Comparison of ENCODE assay signal across 8 cellular contexts in genomic region chr12:120301962-120302815, GRCh38. TPM values are rescaled to one million over a fixed set of nuclear protein-coding genes. Genes with fewer than 3 reads are reported as not detected.
A peak's percentile ranks its signal among the peaks of the same experiment; 100 is the strongest.
DNase-seq lines count a peak whose midpoint lies in the region; ATAC-seq and TF ChIP-seq lines count a peak whose summit lies in the region.

SIRT4 (plus strand) TSS chr12:120302321; CDS start chr12:120303562, 1,241 bp downstream.

- peak; percentile 45 for TF ChIP-seq CTCF in lung (IDR thresholded peaks at IDR 0.05; ENCODE audit: control extremely low read depth, extremely low read depth)

- no peaks in the 10 kb centered on the region for H3K36me3 Mint-ChIP-seq in CD4-positive, CD25-positive, alpha-beta regulatory T cell
- no peaks in the 10 kb centered on the region for H3K36me3 Mint-ChIP-seq in activated CD4-positive, alpha-beta memory T cell treated with anti-CD3 and anti-CD28 coated beads for 36 hours

- H3K27me3 Mint-ChIP-seq in CD4-positive, CD25-positive, alpha-beta regulatory T cell: no peaks in the 10 kb centered on the region
- no peaks in the 10 kb centered on the region for H3K27me3 Mint-ChIP-seq in activated CD4-positive, alpha-beta memory T cell treated with anti-CD3 and anti-CD28 coated beads for 36 hours

- H3K4me1 Mint-ChIP-seq in CD4-positive, CD25-positive, alpha-beta regulatory T cell: peaks cover 3 to 13% (median 6%) of the 10 kb centered on the region in 4 donors
- peaks cover 8% of the 10 kb centered on the region for H3K4me1 Mint-ChIP-seq in activated CD4-positive, alpha-beta memory T cell treated with anti-CD3 and anti-CD28 coated beads for 36 hours (ENCODE audit: low read depth)

- WGBS in lung, 2 donors: 9 to 12% methylated on average over 31 of the region's 31 CpGs

- peaks cover 13% of the 10 kb centered on the region for H3K4me1 ChIP-seq in CD4-positive, CD25-positive, alpha-beta regulatory T cell (ENCODE audit: control insufficient read depth, insufficient read depth, low read length, poor library complexity, severe bottlenecking)
- no peaks in the 10 kb centered on the region for H3K4me1 ChIP-seq in lung (ENCODE audit: control insufficient read depth in 2 of 2, insufficient read depth in 2 of 2, low read length in 2 of 2)

- H3K4me3 Mint-ChIP-seq in CD4-positive, CD25-positive, alpha-beta regulatory T cell: peak within 1 kb of the TSS; percentile 88 to 94 (median 93)
- peak within 1 kb of the TSS; percentile 90 for H3K4me3 Mint-ChIP-seq in activated CD4-positive, alpha-beta memory T cell treated with anti-CD3 and anti-CD28 coated beads for 36 hours

- peak; percentile 100 for ATAC-seq in CD4-positive, CD25-positive, alpha-beta regulatory T cell (ENCODE audit: low read depth in 2 of 2)
- ATAC-seq in GM19397 (IDR thresholded peaks at IDR 0.05; ENCODE audit: unreplicated experiment): peak; percentile 95
- ATAC-seq in HG03571 (IDR thresholded peaks at IDR 0.05; ENCODE audit: unreplicated experiment): peak; percentile 94
- ATAC-seq in lung (ENCODE audit: insufficient read depth, low FRiP score): peak; percentile 94

- no peaks in the 10 kb centered on the region for H3K9me3 ChIP-seq in CD4-positive, CD25-positive, alpha-beta regulatory T cell (ENCODE audit: control insufficient read depth in 2 of 2, low read length in 2 of 2)
- no peaks in the 10 kb centered on the region for H3K9me3 ChIP-seq in lung (ENCODE audit: control insufficient read depth in 2 of 2, insufficient read depth in 1 of 2, low read length in 1 of 2)

- peak within 1 kb of the TSS; percentile 32 to 91 (median 84) for H3K27ac Mint-ChIP-seq in CD4-positive, CD25-positive, alpha-beta regulatory T cell
- H3K27ac Mint-ChIP-seq in activated CD4-positive, alpha-beta memory T cell treated with anti-CD3 and anti-CD28 coated beads for 36 hours: peak within 1 kb of the TSS; percentile 70

- DNase-seq in CD4-positive, CD25-positive, alpha-beta regulatory T cell: peak; percentile 84 to 96 (median 90)
- DNase-seq in NCI-H774 (lab: John Stamatoyannopoulos, UW) (peak; percentile 94), lung (ENCODE audit: low spot score) (peak; percentile 92)
- peak; percentile 92 for DNase-seq in activated CD4-positive, alpha-beta memory T cell treated with anti-CD3 and anti-CD28 coated beads for 36 hours
- peak; percentile 90 for DNase-seq in effector CD4-positive, alpha-beta T cell
- DNase-seq in stimulated activated CD4-positive, alpha-beta T cell treated with anti-CD3 and anti-CD28 coated beads, TNF-alpha, amount 100 ng/mL, for 48 hours (ENCODE audit: low read depth in 3 of 3): peak; percentile 70 to 87 (median 77)

- POLR2A ChIA-PET in activated CD4-positive, alpha-beta memory T cell treated with anti-CD3 and anti-CD28 coated beads for 36 hours (lab: Charles Lee): interaction anchor here (0.6 to 2.2 kb wide), 6 partner anchors 10 to 242 kb away, joined by 3 to 89 read pairs (median 6); partner anchors contain the start of genes DYNLL1, RNU4-1, RNU4-2 and RPLP0

- peak within 1 kb of the TSS; percentile 65 for H3K27ac ChIP-seq in CD4-positive, CD25-positive, alpha-beta regulatory T cell (ENCODE audit: insufficient read depth, low read length, poor library complexity, severe bottlenecking)
- peak within 1 kb of the TSS; percentile 48 to 84 for H3K27ac ChIP-seq in lung (ENCODE audit: low read depth in 1 of 2, low read length in 1 of 2)

- H3K27me3 ChIP-seq in CD4-positive, CD25-positive, alpha-beta regulatory T cell (ENCODE audit: control insufficient read depth, insufficient read depth, low read length): no peaks in the 10 kb centered on the region
- no peaks in the 10 kb centered on the region for H3K27me3 ChIP-seq in lung (ENCODE audit: control insufficient read depth, insufficient read depth)

- CTCF ChIA-PET in activated CD4-positive, alpha-beta memory T cell treated with anti-CD3 and anti-CD28 coated beads for 36 hours (lab: Charles Lee): interaction anchor here (0.6 to 2.9 kb wide), 28 partner anchors 8 to 473 kb away, joined by 3 to 38 read pairs (median 3); partner anchors contain the start of genes MLEC, POP5, PXN and RNU4-1

- intact Hi-C loops in activated CD4-positive, alpha-beta memory T cell treated with anti-CD3 and anti-CD28 coated beads for 36 hours (cut with micrococcal nuclease): loop anchor here (1.0 kb wide), 2 partner anchors 9 to 15 kb away; partner anchors contain the start of gene RNU4-1

- no peaks in the 10 kb centered on the region for H3K36me3 ChIP-seq in CD4-positive, CD25-positive, alpha-beta regulatory T cell (ENCODE audit: control insufficient read depth, insufficient read depth, low read length)
- H3K36me3 ChIP-seq in lung (ENCODE audit: control insufficient read depth in 2 of 2, insufficient read depth in 2 of 2, low read length in 2 of 2): peaks cover 0 to 1% of the 10 kb centered on the region in 2 donors

- peak within 1 kb of the TSS; percentile 98 for H3K4me3 ChIP-seq in CD4-positive, CD25-positive, alpha-beta regulatory T cell (ENCODE audit: low read depth, low read length)
- peak within 1 kb of the TSS; percentile 28 for H3K4me3 ChIP-seq in lung

- no peaks in the 10 kb centered on the region for H3K9me3 Mint-ChIP-seq in CD4-positive, CD25-positive, alpha-beta regulatory T cell
- H3K9me3 Mint-ChIP-seq in activated CD4-positive, alpha-beta memory T cell treated with anti-CD3 and anti-CD28 coated beads for 36 hours: no peaks in the 10 kb centered on the region

RNA-seq across cellular contexts. Expression of gene SIRT4, which starts in this region (rescaled TPM):
- 0.79 TPM for total RNA-seq in CD4-positive, CD25-positive, alpha-beta regulatory T cell
- polyA plus RNA-seq in CD4-positive, CD25-positive, alpha-beta regulatory T cell: 1 to 10 TPM in 3 of 4 donors, not detected in 1; 1.1 to 2.8 (median 1.2) TPM
- total RNA-seq in activated CD4-positive, alpha-beta memory T cell treated with anti-CD3 and anti-CD28 coated beads for 36 hours: 1 to 10 TPM; 1.8 to 2.0 TPM
- 1 to 10 TPM; 1.2 to 5.9 TPM for total RNA-seq in lung
- 1 to 10 TPM in 1 of 2 donors, under 1 TPM in 1; 0.95 to 2.2 TPM for polyA plus RNA-seq in lung

Comparison
In these comparisons a context has a peak if more than half of its experiments do, and no peak if none do; other contexts are left out.
1. Peak in every context shown above with its lines: DNase-seq, ATAC-seq, H3K4me3 ChIP-seq and H3K27ac ChIP-seq.